Comparison of ENCODE assay signal across 26 cellular contexts in the genomic region with DNA sequence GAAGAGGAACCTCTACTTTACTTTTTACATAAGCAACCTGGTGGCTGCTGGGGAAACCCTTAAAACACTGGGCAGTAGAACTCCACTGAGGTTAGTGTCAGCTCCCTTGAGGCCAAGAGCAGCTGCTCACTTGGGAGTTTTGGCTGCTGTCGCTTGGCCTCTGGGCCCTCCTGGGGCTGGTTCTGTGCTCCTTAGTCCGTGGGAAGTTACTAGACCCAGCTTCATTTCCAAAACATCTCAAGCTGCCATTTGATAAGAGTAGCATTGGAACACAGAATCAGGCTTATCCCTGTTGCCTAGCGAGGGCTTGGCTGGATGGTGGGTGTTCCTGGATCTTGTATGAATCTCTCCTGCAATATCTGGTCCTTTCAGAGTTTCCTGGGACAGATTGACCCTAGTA. TPM values are rescaled to one million over a fixed set of nuclear protein-coding genes. Genes with fewer than 3 reads are reported as not detected.
A peak's percentile ranks its signal among the peaks of the same experiment; 100 is the strongest.
DNase-seq lines count a peak whose midpoint lies in the region; TF ChIP-seq lines count a peak whose summit lies in the region.
"Had no signal": no experiment of that assay in that cellular context is flagged by ENCODE, and none has a peak within 500 bp of the region (broad histone marks: within the 10 kb centered on the region; RNA-seq: fewer than 3 reads in every experiment).

No MANE protein-coding gene starts in this region.

- no peaks in the 10 kb centered on the region for H3K9me3 Mint-ChIP-seq in IgD-negative memory B cell
- H3K9me3 Mint-ChIP-seq in glutamatergic neuron (ENCODE audit: unreplicated experiment), result no peaks in the 10 kb centered on the region
- H3K9me3 Mint-ChIP-seq: activated CD8-positive, alpha-beta T cell treated with anti-CD3 and anti-CD28 coated beads for 36 hours; effector memory CD8-positive, alpha-beta T cell; HFFc6; stimulated activated memory B cell treated with anti-CD40 and anti-IgM and Interleukin-4, amounts not matched to agents 10 μg/mL and 1 μg/mL and 100 μg/mL, for 72 hours had no signal

- no peak for TF ChIP-seq EP300 in esophagus muscularis mucosa (IDR thresholded peaks at IDR 0.05)

- H3K27me3 ChIP-seq in ACC112 (ENCODE audit: insufficient read depth, low read length) (no peaks in the 10 kb centered on the region), mucosa of stomach (ENCODE audit: control insufficient read depth, insufficient read depth, low read length) (no peaks in the 10 kb centered on the region), esophagus muscularis mucosa (no peaks in the 10 kb centered on the region)
- H3K27me3 ChIP-seq: colonic mucosa, ovary, testis, uterus had no signal

- H2AFZ ChIP-seq in ACC112 (ENCODE audit: low read length, unreplicated experiment), result no peak overlapping the region

- TF ChIP-seq POLR2A in esophagus muscularis mucosa (IDR thresholded peaks at IDR 0.05; ENCODE audit: low read depth), result no peak

- peaks cover 66% of the 10 kb centered on the region for H3K79me2 ChIP-seq in ACC112 (ENCODE audit: control insufficient read depth, insufficient read depth, low read length, unreplicated experiment)

- peak overlapping the region; percentile 15; the same call in 1 of the 2 replicates for H3K27ac ChIP-seq in ACC112 (ENCODE audit: low read depth, low read length)
- no peak overlapping the region for H3K27ac ChIP-seq in esophagus muscularis mucosa (replicated peaks in 1 of 4)
- H3K27ac ChIP-seq: colonic mucosa, ovary, uterus had no signal

- peaks cover 27% of the 10 kb centered on the region for H3K36me3 ChIP-seq in ACC112 (ENCODE audit: insufficient read depth, low read length)
- peaks cover 12% of the 10 kb centered on the region for H3K36me3 ChIP-seq in mucosa of stomach (ENCODE audit: control insufficient read depth, insufficient read depth, low read length)
- H3K36me3 ChIP-seq in esophagus muscularis mucosa, result peaks cover 41 to 83% (median 65%) of the 10 kb centered on the region in 4 donors
- H3K36me3 ChIP-seq: ovary, uterus had no signal

- H3K9me3 ChIP-seq in mucosa of stomach (ENCODE audit: control insufficient read depth, low read length), result no peaks in the 10 kb centered on the region
- no peaks in the 10 kb centered on the region for H3K9me3 ChIP-seq in esophagus muscularis mucosa
- H3K9me3 ChIP-seq: colonic mucosa, ovary, testis, uterus had no signal

- H3K4me1 Mint-ChIP-seq in IgD-negative memory B cell (peaks cover 26 to 40% (median 29%) of the 10 kb centered on the region in 3 donors), glutamatergic neuron (ENCODE audit: low read depth, unreplicated experiment) (peaks cover 4% of the 10 kb centered on the region)

- H3K27ac Mint-ChIP-seq in IgD-negative memory B cell (peak overlapping the region; percentile 26 to 74 (median 57)), glutamatergic neuron (ENCODE audit: unreplicated experiment) (peak overlapping the region; percentile 48)
- H3K27ac Mint-ChIP-seq: activated CD8-positive, alpha-beta T cell treated with anti-CD3 and anti-CD28 coated beads for 36 hours; effector memory CD8-positive, alpha-beta T cell; HFFc6; stimulated activated memory B cell treated with anti-CD40 and anti-IgM and Interleukin-4, amounts not matched to agents 10 μg/mL and 1 μg/mL and 100 μg/mL, for 72 hours had no signal

- H3K4me3 Mint-ChIP-seq in IgD-negative memory B cell, result peak overlapping the region in 2 of 4 donors; percentile 8 to 65
- no peak overlapping the region for H3K4me3 Mint-ChIP-seq in glutamatergic neuron (ENCODE audit: unreplicated experiment)
- H3K4me3 Mint-ChIP-seq: activated CD8-positive, alpha-beta T cell treated with anti-CD3 and anti-CD28 coated beads for 36 hours; CD4-positive, alpha-beta memory T cell; effector memory CD8-positive, alpha-beta T cell; HFFc6; stimulated activated memory B cell treated with anti-CD40 and anti-IgM and Interleukin-4, amounts not matched to agents 10 μg/mL and 1 μg/mL and 100 μg/mL, for 72 hours had no signal

- H3K36me3 Mint-ChIP-seq in IgD-negative memory B cell (peaks cover 4% of the 10 kb centered on the region), glutamatergic neuron (ENCODE audit: unreplicated experiment) (no peaks in the 10 kb centered on the region)

- H3K4me3 ChIP-seq in ACC112 (ENCODE audit: low read depth, low read length) (no peak overlapping the region), mucosa of stomach (ENCODE audit: low read length) (no peak overlapping the region), esophagus muscularis mucosa (no peak overlapping the region)
- H3K4me3 ChIP-seq: colonic mucosa, ovary, testis, uterus had no signal

- H3K4me1 ChIP-seq in ACC112 (ENCODE audit: control insufficient read depth, insufficient read depth, low read length, unreplicated experiment) (peaks cover 22% of the 10 kb centered on the region), mucosa of stomach (ENCODE audit: control insufficient read depth, insufficient read depth, low read length) (peaks cover 10% of the 10 kb centered on the region), esophagus muscularis mucosa (peaks cover 18 to 28% (median 21%) of the 10 kb centered on the region in 4 donors)
- H3K4me1 ChIP-seq: colonic mucosa, uterus had no signal

- intact Hi-C loops in esophagus muscularis mucosa (cut with DNase I), result no loop called here

- WGBS in esophagus muscularis mucosa, result 52% methylated on average over 3 of the region's 3 CpGs

- H3K27me3 Mint-ChIP-seq in IgD-negative memory B cell (no peaks in the 10 kb centered on the region), glutamatergic neuron (ENCODE audit: unreplicated experiment) (peaks cover 4% of the 10 kb centered on the region)
- H3K27me3 Mint-ChIP-seq: activated CD8-positive, alpha-beta T cell treated with anti-CD3 and anti-CD28 coated beads for 36 hours; CD4-positive, alpha-beta memory T cell; effector memory CD8-positive, alpha-beta T cell; naive B cell; stimulated activated memory B cell treated with anti-CD40 and anti-IgM and Interleukin-4, amounts not matched to agents 10 μg/mL and 1 μg/mL and 100 μg/mL, for 72 hours had no signal

- TF ChIP-seq CTCF in glutamatergic neuron (IDR thresholded peaks at IDR 0.05; ENCODE audit: partially characterized antibody, unreplicated experiment) (no peak), esophagus muscularis mucosa (IDR thresholded peaks at IDR 0.05) (no peak)

- no peak for DNase-seq in glutamatergic neuron
- no peak for DNase-seq in GOT3 (lab: John Stamatoyannopoulos, UW)
- no peak for DNase-seq in AG20443 (ENCODE audit: low spot score)
- no peak for DNase-seq in LoVo (ENCODE audit: low spot score)
- DNase-seq in esophagus muscularis mucosa (ENCODE audit: extremely low spot score), result no peak
- DNase-seq: activated CD4-positive, alpha-beta T cell treated with anti-CD3 and anti-CD28 coated beads for 1 hour; activated CD8-positive, alpha-beta T cell treated with anti-CD3 and anti-CD28 coated beads for 36 hours; activated gamma-delta T cell; CD4-positive, alpha-beta memory T cell; colonic mucosa; effector memory CD8-positive, alpha-beta T cell; HFFc6; kidney glomerular epithelial cell; mesendoderm; naive B cell; NCI-H146; NCI-H510A treated with DMSO at 0.1 percent for 48 hours; SIG-M5; stimulated activated CD4-positive, alpha-beta T cell treated with anti-CD3 and anti-CD28 coated beads, Interleukin-4, amount 100 ng/mL, for 1 hour; testis; uterus had no signal

- peak overlapping the region; percentile 29 for H3K9ac ChIP-seq in mucosa of stomach (ENCODE audit: low read length)

RNA-seq across cellular contexts. Expression of gene RNF4, which starts 26.1 kb away (rescaled TPM):
- polyA plus RNA-seq in IgD-negative memory B cell, result 94.0 TPM
- total RNA-seq in glutamatergic neuron (ENCODE audit: unreplicated experiment), result 73.6 TPM
- total RNA-seq in esophagus muscularis mucosa, result 10 to 100 TPM; 33.2 to 49.0 (median 40.7) TPM

RNA-seq across cellular contexts. Expression of gene FAM193A, which starts 41.5 kb away (rescaled TPM):
- polyA plus RNA-seq in IgD-negative memory B cell, result 6.3 TPM
- total RNA-seq in glutamatergic neuron (ENCODE audit: unreplicated experiment) (56.1 TPM), esophagus muscularis mucosa (10 to 100 TPM; 20.0 to 30.6 (median 24.6) TPM)
